ENCODE assay signal across 18 cellular contexts in genomic region chr3:122508135-122508914, GRCh38. TPM values are rescaled to one million over a fixed set of nuclear protein-coding genes. Genes with fewer than 3 reads are reported as not detected.
DNase-seq lines count a peak whose midpoint lies in the region; ATAC-seq and TF ChIP-seq lines count a peak whose summit lies in the region.
"Had no signal": no experiment of that assay in that cellular context is flagged by ENCODE, and none has a peak within 500 bp of the region (broad histone marks: within the 10 kb centered on the region; RNA-seq: fewer than 3 reads in every experiment).

No MANE protein-coding gene starts in this region.

- H3K36me3 Mint-ChIP-seq in activated naive CD4-positive, alpha-beta T cell treated with anti-CD3 and anti-CD28 coated beads, Interleukin-2, amount 50 U/mL, for 72 hours: peaks cover 7 to 25% of the 10 kb centered on the region in 2 donors
- H3K36me3 Mint-ChIP-seq in activated CD8-positive, alpha-beta T cell treated with anti-CD3 and anti-CD28 coated beads for 36 hours (ENCODE audit: low read depth): peaks cover 36% of the 10 kb centered on the region
- H3K36me3 Mint-ChIP-seq in immature natural killer cell: peaks cover 0 to 5% (median 0%) of the 10 kb centered on the region in 3 donors
- H3K36me3 Mint-ChIP-seq in stimulated activated naive CD8-positive, alpha-beta T cell treated with anti-CD3 and anti-CD28 coated beads, Interleukin-15, Interleukin-2, amounts not matched to agents 100 ng/mL and 50 ng/mL, for 24 hours (ENCODE audit: low read depth): peaks cover 42% of the 10 kb centered on the region

- H3K9me3 Mint-ChIP-seq in activated naive CD4-positive, alpha-beta T cell treated with anti-CD3 and anti-CD28 coated beads, Interleukin-2, amount 50 U/mL, for 72 hours: no peaks in the 10 kb centered on the region
- peaks cover 5% of the 10 kb centered on the region for H3K9me3 Mint-ChIP-seq in activated CD8-positive, alpha-beta T cell treated with anti-CD3 and anti-CD28 coated beads for 36 hours
- H3K9me3 Mint-ChIP-seq in immature natural killer cell: no peaks in the 10 kb centered on the region
- no peaks in the 10 kb centered on the region for H3K9me3 Mint-ChIP-seq in stimulated activated naive CD8-positive, alpha-beta T cell treated with anti-CD3 and anti-CD28 coated beads, Interleukin-15, Interleukin-2, amounts not matched to agents 100 ng/mL and 50 ng/mL, for 24 hours

- intact Hi-C loops in activated CD8-positive, alpha-beta T cell treated with anti-CD3 and anti-CD28 coated beads for 36 hours (cut with micrococcal nuclease): no loop called here

- POLR2A ChIA-PET in activated CD8-positive, alpha-beta T cell treated with anti-CD3 and anti-CD28 coated beads for 36 hours (lab: Charles Lee): interaction anchor here (0.5 to 1.6 kb wide), 4 partner anchors 10 to 124 kb away, joined by 3 to 4 read pairs (median 3); no protein-coding TSS in a partner anchor

- TF ChIP-seq CTCF in activated CD8-positive, alpha-beta T cell treated with anti-CD3 and anti-CD28 coated beads for 36 hours (IDR thresholded peaks at IDR 0.05): no peak

- peak overlapping the region in 1 of 2 donors; percentile 13 for H3K27ac Mint-ChIP-seq in activated naive CD4-positive, alpha-beta T cell treated with anti-CD3 and anti-CD28 coated beads, Interleukin-2, amount 50 U/mL, for 72 hours
- H3K27ac Mint-ChIP-seq in activated CD8-positive, alpha-beta T cell treated with anti-CD3 and anti-CD28 coated beads for 36 hours: peak overlapping the region; percentile 59
- H3K27ac Mint-ChIP-seq in immature natural killer cell: peak overlapping the region in 4 of 6 donors; percentile 25 to 55 (median 50)
- peak overlapping the region; percentile 41 for H3K27ac Mint-ChIP-seq in stimulated activated naive CD8-positive, alpha-beta T cell treated with anti-CD3 and anti-CD28 coated beads, Interleukin-15, Interleukin-2, amounts not matched to agents 100 ng/mL and 50 ng/mL, for 24 hours

- no peak overlapping the region for H3K27ac ChIP-seq in substantia nigra (ENCODE audit: low read depth, low read length, poor library complexity, severe bottlenecking)
- H3K27ac ChIP-seq: breast epithelium, gastroesophageal sphincter, left lung had no signal

- no peaks in the 10 kb centered on the region for H3K27me3 Mint-ChIP-seq in activated CD8-positive, alpha-beta T cell treated with anti-CD3 and anti-CD28 coated beads for 36 hours
- peaks cover 0 to under 1% (median 0%) of the 10 kb centered on the region in 3 donors for H3K27me3 Mint-ChIP-seq in immature natural killer cell (ENCODE audit: low read depth in 3 of 3)
- H3K27me3 Mint-ChIP-seq in stimulated activated naive CD8-positive, alpha-beta T cell treated with anti-CD3 and anti-CD28 coated beads, Interleukin-15, Interleukin-2, amounts not matched to agents 100 ng/mL and 50 ng/mL, for 24 hours: no peaks in the 10 kb centered on the region

- H3K4me3 Mint-ChIP-seq in activated CD8-positive, alpha-beta T cell treated with anti-CD3 and anti-CD28 coated beads for 36 hours: no peak overlapping the region
- no peak overlapping the region for H3K4me3 Mint-ChIP-seq in immature natural killer cell
- no peak overlapping the region for H3K4me3 Mint-ChIP-seq in stimulated activated naive CD8-positive, alpha-beta T cell treated with anti-CD3 and anti-CD28 coated beads, Interleukin-15, Interleukin-2, amounts not matched to agents 100 ng/mL and 50 ng/mL, for 24 hours

- peak; percentile 84 to 87 for ATAC-seq in activated naive CD4-positive, alpha-beta T cell treated with anti-CD3 and anti-CD28 coated beads, Interleukin-2, amount 50 U/mL, for 72 hours
- peak; percentile 81 for ATAC-seq in activated CD8-positive, alpha-beta T cell treated with anti-CD3 and anti-CD28 coated beads for 36 hours
- ATAC-seq in GM21390 (IDR thresholded peaks at IDR 0.05; ENCODE audit: unreplicated experiment): no peak
- ATAC-seq: gastroesophageal sphincter, PC-3, right lobe of liver had no signal

- CTCF ChIA-PET in activated CD8-positive, alpha-beta T cell treated with anti-CD3 and anti-CD28 coated beads for 36 hours (lab: Charles Lee): interaction anchor here (0.8 to 1.3 kb wide), 4 partner anchors 11 to 170 kb away, joined by 3 read pairs; no protein-coding TSS in a partner anchor

- no peak for DNase-seq in activated naive CD4-positive, alpha-beta T cell treated with anti-CD3 and anti-CD28 coated beads, Interleukin-2, amount 50 U/mL, for 72 hours (ENCODE audit: low spot score in 2 of 2)
- DNase-seq in activated naive CD4-positive, alpha-beta T cell treated with anti-CD3 and anti-CD28 coated beads, Interleukin-2, amount 50 U/mL, for 16 hours: no peak
- no peak for DNase-seq in activated CD8-positive, alpha-beta T cell treated with anti-CD3 and anti-CD28 coated beads for 36 hours
- DNase-seq in immature natural killer cell (no peak), retina (no peak), substantia nigra (lab: John Stamatoyannopoulos, UW) (no peak)
- DNase-seq: dermis blood vessel endothelial cell, KBM-7, left lung, NCI-H1092 treated with DMSO at 0.1 percent for 48 hours, NCI-H526 treated with DMSO at 0.1 percent for 48 hours, occipital lobe, PC-3, right lobe of liver had no signal

- peaks cover 66% of the 10 kb centered on the region for H3K4me1 Mint-ChIP-seq in activated CD8-positive, alpha-beta T cell treated with anti-CD3 and anti-CD28 coated beads for 36 hours (ENCODE audit: low read depth)
- peaks cover 67 to 92% of the 10 kb centered on the region in 2 donors for H3K4me1 Mint-ChIP-seq in immature natural killer cell
- H3K4me1 Mint-ChIP-seq in stimulated activated naive CD8-positive, alpha-beta T cell treated with anti-CD3 and anti-CD28 coated beads, Interleukin-15, Interleukin-2, amounts not matched to agents 100 ng/mL and 50 ng/mL, for 24 hours (ENCODE audit: low read depth): peaks cover 84% of the 10 kb centered on the region

RNA-seq across cellular contexts. Expression of gene KPNA1, which starts 6.4 kb away (rescaled TPM):
- total RNA-seq in activated naive CD4-positive, alpha-beta T cell treated with anti-CD3 and anti-CD28 coated beads, Interleukin-2, amount 50 U/mL, for 72 hours: 10 to 100 TPM; 40.3 to 89.5 TPM
- 10 to 100 TPM; 46.6 to 47.4 TPM for total RNA-seq in activated CD8-positive, alpha-beta T cell treated with anti-CD3 and anti-CD28 coated beads for 36 hours
- 10 to 100 TPM; 42.9 to 71.8 (median 63.6) TPM for polyA plus RNA-seq in immature natural killer cell

RNA-seq across cellular contexts. Expression of gene PARP9, which starts 55.8 kb away (rescaled TPM):
- 10 to 100 TPM; 26.9 to 70.1 TPM for total RNA-seq in activated naive CD4-positive, alpha-beta T cell treated with anti-CD3 and anti-CD28 coated beads, Interleukin-2, amount 50 U/mL, for 72 hours
- 10 to 100 TPM; 17.8 to 18.5 TPM for total RNA-seq in activated CD8-positive, alpha-beta T cell treated with anti-CD3 and anti-CD28 coated beads for 36 hours
- 10 to 100 TPM; 18.1 to 43.9 (median 28.4) TPM for polyA plus RNA-seq in immature natural killer cell

RNA-seq across cellular contexts. Expression of gene DTX3L, which starts 55.8 kb away (rescaled TPM):
- total RNA-seq in activated naive CD4-positive, alpha-beta T cell treated with anti-CD3 and anti-CD28 coated beads, Interleukin-2, amount 50 U/mL, for 72 hours: 10 to 100 TPM; 30.4 to 65.2 TPM
- 10 to 100 TPM; 22.1 to 25.9 TPM for total RNA-seq in activated CD8-positive, alpha-beta T cell treated with anti-CD3 and anti-CD28 coated beads for 36 hours
- polyA plus RNA-seq in immature natural killer cell: 10 to 100 TPM; 15.1 to 38.3 (median 16.3) TPM
